Comparison of ENCODE assay signal across 8 cellular contexts in genomic region chr13:98476538-98476966, GRCh38.
DNase-seq lines count a peak whose midpoint lies in the region; ATAC-seq and TF ChIP-seq lines count a peak whose summit lies in the region.

No MANE protein-coding gene starts in this region.

- ATAC-seq in GM21528 (IDR thresholded peaks at IDR 0.05; ENCODE audit: low FRiP score, unreplicated experiment) = peak; percentile 95
- ATAC-seq in naive B cell (ENCODE audit: low read depth in 2 of 2) = peak; percentile 95 to 96
- peak; percentile 94 for ATAC-seq in stimulated activated naive CD8-positive, alpha-beta T cell treated with anti-CD3 and anti-CD28 coated beads, Interleukin-15, amount 100 ng/mL, for 72 hours

- H3K9ac ChIP-seq in HUES6 (ENCODE audit: low read length) = peak overlapping the region; percentile 71

- peak overlapping the region; percentile 26 to 94 (median 89) for H3K27ac Mint-ChIP-seq in naive B cell
- H3K27ac Mint-ChIP-seq in stimulated activated naive CD8-positive, alpha-beta T cell treated with anti-CD3 and anti-CD28 coated beads, Interleukin-15, amount 100 ng/mL, for 72 hours = peak overlapping the region; percentile 68 to 89

- TF ChIP-seq POLR2A in testis (IDR thresholded peaks at IDR 0.05) = no peak

- H3K4me3 Mint-ChIP-seq in naive B cell = peak overlapping the region in 7 of 8 donors; percentile 52 to 86 (median 73)
- H3K4me3 Mint-ChIP-seq in stimulated activated naive CD8-positive, alpha-beta T cell treated with anti-CD3 and anti-CD28 coated beads, Interleukin-15, amount 100 ng/mL, for 72 hours = peak overlapping the region; percentile 71 to 81

- peak overlapping the region; percentile 41 for H3K4me3 ChIP-seq in HUES6 (ENCODE audit: low read depth, low read length)
- H3K4me3 ChIP-seq in testis = no peak overlapping the region

- no peak for TF ChIP-seq CTCF in testis (IDR thresholded peaks at IDR 0.05)

- peaks cover 5 to 26% of the 10 kb centered on the region in 2 donors for H3K36me3 Mint-ChIP-seq in naive B cell

- WGBS in testis, 2 donors = 37 to 56% methylated on average over 13 of the region's 13 CpGs

- no peaks in the 10 kb centered on the region for H3K27me3 Mint-ChIP-seq in naive B cell
- no peaks in the 10 kb centered on the region for H3K27me3 Mint-ChIP-seq in stimulated activated naive CD8-positive, alpha-beta T cell treated with anti-CD3 and anti-CD28 coated beads, Interleukin-15, amount 100 ng/mL, for 72 hours

- H3K27me3 ChIP-seq in HUES6 (ENCODE audit: control insufficient read depth, insufficient read depth, low read length) (no peaks in the 10 kb centered on the region), testis (no peaks in the 10 kb centered on the region)

- H3K4me1 Mint-ChIP-seq in naive B cell = peaks cover 45 to 52% (median 48%) of the 10 kb centered on the region in 3 donors
- H3K4me1 Mint-ChIP-seq in stimulated activated naive CD8-positive, alpha-beta T cell treated with anti-CD3 and anti-CD28 coated beads, Interleukin-15, amount 100 ng/mL, for 72 hours = peaks cover 92% of the 10 kb centered on the region

- H3K4me1 ChIP-seq in HUES6 (ENCODE audit: control insufficient read depth, insufficient read depth, low read length) (peaks cover 60% of the 10 kb centered on the region), testis (peaks cover 30% of the 10 kb centered on the region)

- H3K9me3 Mint-ChIP-seq in naive B cell = no peaks in the 10 kb centered on the region
- no peaks in the 10 kb centered on the region for H3K9me3 Mint-ChIP-seq in stimulated activated naive CD8-positive, alpha-beta T cell treated with anti-CD3 and anti-CD28 coated beads, Interleukin-15, amount 100 ng/mL, for 72 hours

- intact Hi-C loops in testis (cut with DNase I; ENCODE audit: low total_unique reads) = loop anchor here (10.0 kb wide), 1 partner anchor 98 kb away; the partner anchor contains the start of gene STK24

- H3K36me3 ChIP-seq in HUES6 (ENCODE audit: control insufficient read depth, insufficient read depth, low read length) = peaks cover 32% of the 10 kb centered on the region
- H3K36me3 ChIP-seq in testis (ENCODE audit: low read depth, missing control alignments) = no peaks in the 10 kb centered on the region

- DNase-seq in COLO829 (ENCODE audit: low spot score) (peak; percentile 28), dedifferentiated amniotic fluid mesenchymal stem cell (ENCODE audit: extremely low spot score) (peak; percentile 49), naive B cell (peak; percentile 51), testis (no peak)
- peak; percentile 68 to 74 for DNase-seq in activated CD4-positive, alpha-beta T cell treated with anti-CD3 and anti-CD28 coated beads for 24 hours (ENCODE audit: low read depth in 2 of 2)
- DNase-seq in stimulated activated naive CD8-positive, alpha-beta T cell treated with anti-CD3 and anti-CD28 coated beads, Interleukin-15, amount 100 ng/mL, for 72 hours = peak; percentile 84 to 93

- H3K27ac ChIP-seq in HUES6 (ENCODE audit: low read depth, low read length) (peak overlapping the region; percentile 10; the same call in 1 of the 2 replicates), testis (no peak overlapping the region)

- H3K9me3 ChIP-seq in HUES6 (ENCODE audit: control insufficient read depth, insufficient read depth, low read depth, low read length) (no peaks in the 10 kb centered on the region), testis (no peaks in the 10 kb centered on the region)
